10 cellular contexts compared by ENCODE assay signal in genomic region chr14:29521526-29522137, GRCh38.
A peak's percentile ranks its signal among the peaks of the same experiment; 100 is the strongest.
DNase-seq lines count a peak whose midpoint lies in the region; ATAC-seq and TF ChIP-seq lines count a peak whose summit lies in the region.
"Had no signal": no experiment of that assay in that cellular context is flagged by ENCODE, and none has a peak within 500 bp of the region (broad histone marks: within the 10 kb centered on the region; RNA-seq: fewer than 3 reads in every experiment).

No MANE protein-coding gene starts in this region.

- H3K27me3 Mint-ChIP-seq in activated CD8-positive, alpha-beta T cell treated with anti-CD3 and anti-CD28 coated beads, Interleukin-2, amount 10 ng/mL, durations not matched to agents 7 days and 5 days (ENCODE audit: low read depth) = no peaks in the 10 kb centered on the region

- no peak overlapping the region for H3K23ac ChIP-seq in neuronal stem cell (ENCODE audit: low read depth, low read length, poor library complexity)

- H3K9me3 ChIP-seq in neuronal stem cell (replicated peaks in 1 of 2; ENCODE audit: control insufficient read depth in 2 of 2, insufficient read depth in 1 of 2, low read depth in 1 of 2, low read length in 2 of 2) = no peaks in the 10 kb centered on the region

- H2BK12ac ChIP-seq in neuronal stem cell (ENCODE audit: low read length) = no peak overlapping the region

- H3K9ac ChIP-seq in neuronal stem cell (ENCODE audit: low read depth, low read length, poor library complexity) = no peak overlapping the region
- H3K9ac ChIP-seq: BLaER1 treated with 17β-estradiol and CSF1 and Interleukin-3, amounts not matched to agents 10 nM and 100 nM had no signal

- no peak overlapping the region for H2BK15ac ChIP-seq in neuronal stem cell (ENCODE audit: low read length)

- WGBS in neuronal stem cell (ENCODE audit: extremely low coverage in 2 of 2, insufficient read length in 2 of 2, insufficient replicate concordance in 1 of 2), 2 donors = 100% methylated on average over 1 of the region's 2 CpGs; no CpG with 5 or more reads in 1 of the 2 donors

- DNase-seq in NCI-H2196 (lab: John Stamatoyannopoulos, UW; ENCODE audit: unreplicated experiment) (peak; percentile 26), NCI-H2196 treated with DMSO at 0.1 percent for 48 hours (lab: John Stamatoyannopoulos, UW; ENCODE audit: unreplicated experiment) (no peak), NCI-H187 (lab: John Stamatoyannopoulos, UW) (peak; percentile 38 to 56), neuronal stem cell (ENCODE audit: low spot score) (peak; percentile 38), GM20000 (ENCODE audit: low spot score) (no peak), OCI-M2 (lab: John Stamatoyannopoulos, UW; ENCODE audit: unreplicated experiment) (no peak), middle frontal gyrus (ENCODE audit: extremely low spot score, low spot score) (no peak)
- peak; percentile 20 for DNase-seq in activated CD8-positive, alpha-beta T cell treated with anti-CD3 and anti-CD28 coated beads, Interleukin-2, amount 10 ng/mL, durations not matched to agents 7 days and 5 days

- no peak overlapping the region for H2AK5ac ChIP-seq in neuronal stem cell (ENCODE audit: low read depth, low read length)

- CTCF ChIA-PET in activated CD8-positive, alpha-beta T cell treated with anti-CD3 and anti-CD28 coated beads, Interleukin-2, amount 10 ng/mL, durations not matched to agents 7 days and 5 days (lab: Charles Lee) = no interaction called here

- no peak overlapping the region for H2BK5ac ChIP-seq in neuronal stem cell (ENCODE audit: low read length)

- H4K91ac ChIP-seq in neuronal stem cell (ENCODE audit: low read depth, low read length, poor library complexity) = no peak overlapping the region

- H3K14ac ChIP-seq in neuronal stem cell (ENCODE audit: low read length) = no peak overlapping the region

- H3K36me3 Mint-ChIP-seq in activated CD8-positive, alpha-beta T cell treated with anti-CD3 and anti-CD28 coated beads, Interleukin-2, amount 10 ng/mL, durations not matched to agents 7 days and 5 days (ENCODE audit: low read depth) = no peaks in the 10 kb centered on the region

- H3K4me2 ChIP-seq in neuronal stem cell (ENCODE audit: insufficient read depth, low read length, poor library complexity, severe bottlenecking) = no peak overlapping the region
- H3K4me2 ChIP-seq: BLaER1 treated with 17β-estradiol and CSF1 and Interleukin-3, amounts not matched to agents 10 nM and 100 nM had no signal

- no peak for TF ChIP-seq CTCF in GM20000 (IDR thresholded peaks at IDR 0.05; ENCODE audit: extremely low read depth, missing control alignments)

- H2AFZ ChIP-seq in neuronal stem cell (ENCODE audit: low read length) = no peak overlapping the region

- no peaks in the 10 kb centered on the region for H3K79me1 ChIP-seq in neuronal stem cell (ENCODE audit: low read depth, low read length)

- no peaks in the 10 kb centered on the region for H3K4me1 ChIP-seq in neuronal stem cell (ENCODE audit: control insufficient read depth in 2 of 2, insufficient read depth in 1 of 2, low read depth in 1 of 2, low read length in 2 of 2)
- H3K4me1 ChIP-seq: BLaER1 treated with 17β-estradiol and CSF1 and Interleukin-3, amounts not matched to agents 10 nM and 100 nM had no signal

- no peaks in the 10 kb centered on the region for H3K36me3 ChIP-seq in neuronal stem cell (replicated peaks in 1 of 2; ENCODE audit: control insufficient read depth in 2 of 2, insufficient read depth in 2 of 2, low read length in 2 of 2)
- H3K36me3 ChIP-seq: BLaER1 treated with 17β-estradiol and CSF1 and Interleukin-3, amounts not matched to agents 10 nM and 100 nM had no signal

- POLR2A ChIA-PET in activated CD8-positive, alpha-beta T cell treated with anti-CD3 and anti-CD28 coated beads, Interleukin-2, amount 10 ng/mL, durations not matched to agents 7 days and 5 days (lab: Charles Lee) = no interaction called here

- no peak overlapping the region for H3K27ac Mint-ChIP-seq in activated CD8-positive, alpha-beta T cell treated with anti-CD3 and anti-CD28 coated beads, Interleukin-2, amount 10 ng/mL, durations not matched to agents 7 days and 5 days
- H3K27ac Mint-ChIP-seq: activated naive CD4-positive, alpha-beta T cell treated with anti-CD3 and anti-CD28 coated beads, Interleukin-2, amount 50 U/mL, for 72 hours had no signal

- H3K9me3 Mint-ChIP-seq in activated CD8-positive, alpha-beta T cell treated with anti-CD3 and anti-CD28 coated beads, Interleukin-2, amount 10 ng/mL, durations not matched to agents 7 days and 5 days (ENCODE audit: insufficient read depth) = peaks cover 9% of the 10 kb centered on the region

- no peak overlapping the region for H3K4ac ChIP-seq in neuronal stem cell (ENCODE audit: low read length)

- no peak overlapping the region for H2BK120ac ChIP-seq in neuronal stem cell (ENCODE audit: low read depth, low read length)

- H3K27me3 ChIP-seq in neuronal stem cell (ENCODE audit: control insufficient read depth in 3 of 3, insufficient read depth in 3 of 3, low read depth in 1 of 3, low read length in 3 of 3) = no peaks in the 10 kb centered on the region
- H3K27me3 ChIP-seq: BLaER1 treated with 17β-estradiol and CSF1 and Interleukin-3, amounts not matched to agents 10 nM and 100 nM had no signal

- no peaks in the 10 kb centered on the region for H3K4me1 Mint-ChIP-seq in activated CD8-positive, alpha-beta T cell treated with anti-CD3 and anti-CD28 coated beads, Interleukin-2, amount 10 ng/mL, durations not matched to agents 7 days and 5 days (ENCODE audit: low read depth)

- no peak overlapping the region for H4K8ac ChIP-seq in neuronal stem cell (ENCODE audit: low read depth, low read length)

- no peak overlapping the region for H3K27ac ChIP-seq in neuronal stem cell (replicated peaks; ENCODE audit: low read length)
- H3K27ac ChIP-seq: BLaER1 treated with 17β-estradiol and CSF1 and Interleukin-3, amounts not matched to agents 10 nM and 100 nM had no signal

- no peak overlapping the region for H3K4me3 ChIP-seq in neuronal stem cell (ENCODE audit: low read length in 2 of 2)
- H3K4me3 ChIP-seq: BLaER1 treated with 17β-estradiol and CSF1 and Interleukin-3, amounts not matched to agents 10 nM and 100 nM had no signal

- no peak for ATAC-seq in activated CD8-positive, alpha-beta T cell treated with anti-CD3 and anti-CD28 coated beads, Interleukin-2, amount 10 ng/mL, durations not matched to agents 7 days and 5 days
- ATAC-seq: activated naive CD4-positive, alpha-beta T cell treated with anti-CD3 and anti-CD28 coated beads, Interleukin-2, amount 50 U/mL, for 72 hours had no signal

- H3K18ac ChIP-seq in neuronal stem cell (ENCODE audit: low read length) = no peak overlapping the region

- no peak overlapping the region for H3K4me3 Mint-ChIP-seq in activated CD8-positive, alpha-beta T cell treated with anti-CD3 and anti-CD28 coated beads, Interleukin-2, amount 10 ng/mL, durations not matched to agents 7 days and 5 days

Comparison
In these comparisons a context has a peak if more than half of its experiments do, and no peak if none do; other contexts are left out.
1. DNase-seq: peak in NCI-H2196 (single experiment), NCI-H187 (2 of 2), activated CD8-positive, alpha-beta T cell treated with anti-CD3 and anti-CD28 coated beads, Interleukin-2, amount 10 ng/mL, durations not matched to agents 7 days and 5 days (single experiment) and neuronal stem cell (single experiment); none in NCI-H2196 treated with DMSO at 0.1 percent for 48 hours (single experiment), GM20000 (single experiment), OCI-M2 (single experiment) and middle frontal gyrus (single experiment).